Comparison of ENCODE assay signal across 8 cellular contexts in the genomic region with DNA sequence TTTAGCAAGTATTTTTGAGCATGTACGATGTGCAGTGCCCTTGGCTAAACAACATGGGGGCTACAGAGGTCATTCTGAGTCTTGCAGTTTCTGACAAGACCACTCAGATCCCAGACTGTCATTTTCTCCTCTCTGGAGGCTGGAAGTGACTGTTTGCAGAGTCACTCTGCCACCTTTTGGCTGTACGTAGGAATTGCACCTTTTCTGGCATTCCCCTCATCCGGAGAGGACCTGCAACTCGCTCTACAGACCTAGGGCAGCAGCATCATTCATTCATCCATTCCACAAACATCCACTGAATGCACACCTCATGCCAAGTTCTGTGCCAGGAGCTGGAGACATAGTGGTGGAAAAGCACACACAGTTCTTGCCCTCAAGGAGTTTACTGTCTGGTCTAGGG.
DNase-seq lines count a peak whose midpoint lies in the region; ATAC-seq, FAIRE-seq and TF ChIP-seq lines count a peak whose summit lies in the region.

No MANE protein-coding gene starts in this region.

- no peaks in the 10 kb centered on the region for H3K4me1 Mint-ChIP-seq in T-helper 2 cell treated with Interferon-gamma antibody and Interleukin-4, amounts not matched to agents 5 μg/mL and 100 μg/mL, for 36 hours (ENCODE audit: low read depth)
- no peaks in the 10 kb centered on the region for H3K4me1 Mint-ChIP-seq in mesothelial cell of epicardium

- no peak for ATAC-seq in GM21367 (IDR thresholded peaks at IDR 0.05; ENCODE audit: unreplicated experiment)

- no peaks in the 10 kb centered on the region for H3K9me3 Mint-ChIP-seq in T-helper 2 cell treated with Interferon-gamma antibody and Interleukin-4, amounts not matched to agents 5 μg/mL and 100 μg/mL, for 36 hours
- peaks cover 16% of the 10 kb centered on the region for H3K9me3 Mint-ChIP-seq in mesothelial cell of epicardium

- FAIRE-seq in GM12891 (lab: Jason Lieb, UNC) = peak; percentile 76

- no peak overlapping the region for H3K27ac Mint-ChIP-seq in T-helper 2 cell treated with Interferon-gamma antibody and Interleukin-4, amounts not matched to agents 5 μg/mL and 100 μg/mL, for 36 hours
- no peak overlapping the region for H3K27ac Mint-ChIP-seq in mesothelial cell of epicardium

- no peaks in the 10 kb centered on the region for H3K36me3 Mint-ChIP-seq in T-helper 2 cell treated with Interferon-gamma antibody and Interleukin-4, amounts not matched to agents 5 μg/mL and 100 μg/mL, for 36 hours (ENCODE audit: low read depth)
- no peaks in the 10 kb centered on the region for H3K36me3 Mint-ChIP-seq in mesothelial cell of epicardium

- TF ChIP-seq CTCF in AG10803 (conservative IDR thresholded peaks at IDR 0.05; ENCODE audit: low read length) = peak; percentile 11; the same call in 1 of the 2 replicates
- no peak for TF ChIP-seq CTCF in mesothelial cell of epicardium (IDR thresholded peaks at IDR 0.05; ENCODE audit: unreplicated experiment)

- no peak overlapping the region for H3K4me3 Mint-ChIP-seq in T-helper 2 cell treated with Interferon-gamma antibody and Interleukin-4, amounts not matched to agents 5 μg/mL and 100 μg/mL, for 36 hours
- no peak overlapping the region for H3K4me3 Mint-ChIP-seq in mesothelial cell of epicardium

- H3K27me3 Mint-ChIP-seq in T-helper 2 cell treated with Interferon-gamma antibody and Interleukin-4, amounts not matched to agents 5 μg/mL and 100 μg/mL, for 36 hours (ENCODE audit: low read depth) = peaks cover 9% of the 10 kb centered on the region
- peaks cover 21% of the 10 kb centered on the region for H3K27me3 Mint-ChIP-seq in mesothelial cell of epicardium (ENCODE audit: low read depth)

- no peak overlapping the region for H3K4me3 ChIP-seq in AG10803 (ENCODE audit: low read length)

- TF ChIP-seq POLR2A in GM12891 (IDR thresholded peaks at IDR 0.05; ENCODE audit: low read depth, low read length) = no peak

- DNase-seq in AG10803 (ENCODE audit: low read depth) = no peak
- no peak for DNase-seq in GM12891 (ENCODE audit: insufficient read length, low spot score)
- DNase-seq in HT-29 (ENCODE audit: low spot score) = peak; percentile 63
- DNase-seq in T-helper 2 cell treated with Interferon-gamma antibody and Interleukin-4, amounts not matched to agents 5 μg/mL and 100 μg/mL, for 36 hours (ENCODE audit: low spot score) = peak; percentile 4
- peak; percentile 5 for DNase-seq in foreskin melanocyte
- DNase-seq in stimulated activated CD8-positive, alpha-beta memory T cell treated with anti-CD3 and anti-CD28 coated beads, Interleukin-4, amount 100 ng/mL, for 48 hours = peak; percentile 40
- DNase-seq in mesothelial cell of epicardium (ENCODE audit: low spot score in 2 of 2, unreplicated experiment in 2 of 2) = no peak

TF ChIP-seq in GM12891, 5 proteins besides CTCF, POLR2A, EP300 and RAD21:
- no peak for TF ChIP-seq SPI1 (IDR thresholded peaks at IDR 0.05; ENCODE audit: low read depth, low read length)
- TF ChIP-seq PAX5 (IDR thresholded peaks at IDR 0.05; ENCODE audit: insufficient read depth, low read length, severe bottlenecking) = no peak

Comparison
In these comparisons a context has a peak if more than half of its experiments do, and no peak if none do; other contexts are left out.
1. DNase-seq: peak in HT-29 (single experiment), T-helper 2 cell treated with Interferon-gamma antibody and Interleukin-4, amounts not matched to agents 5 μg/mL and 100 μg/mL, for 36 hours (single experiment), foreskin melanocyte (single experiment) and stimulated activated CD8-positive, alpha-beta memory T cell treated with anti-CD3 and anti-CD28 coated beads, Interleukin-4, amount 100 ng/mL, for 48 hours (single experiment); none in AG10803 (single experiment), GM12891 (single experiment) and mesothelial cell of epicardium (0 of 2).